ENCODE assay signal across 15 cellular contexts in the genomic region with DNA sequence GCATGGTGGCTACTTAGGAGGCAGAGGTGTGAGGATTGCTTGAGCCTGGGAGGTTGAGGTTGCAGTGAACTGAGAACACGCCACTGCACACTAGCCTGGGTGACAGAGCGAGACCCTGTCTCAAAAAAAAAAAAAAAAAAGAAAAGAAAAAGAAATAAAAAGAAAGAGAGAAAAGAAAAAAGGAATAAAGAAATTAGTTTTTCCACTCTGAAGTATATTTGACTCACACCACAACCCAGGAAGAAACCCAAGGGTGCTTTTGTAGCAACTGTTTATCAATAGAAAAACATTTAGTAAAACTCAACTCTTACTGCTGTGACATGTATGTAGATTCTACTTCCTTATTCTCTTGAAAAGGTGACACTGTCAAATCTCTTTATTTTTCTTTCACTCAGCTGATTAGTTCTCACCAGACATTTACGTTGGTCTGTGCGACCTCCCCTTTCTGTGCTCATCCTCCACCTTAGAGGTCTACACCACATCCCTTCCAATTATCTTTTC. TPM values are rescaled to one million over a fixed set of nuclear protein-coding genes. Genes with fewer than 3 reads are reported as not detected.
DNase-seq lines count a peak whose midpoint lies in the region; ATAC-seq, FAIRE-seq and TF ChIP-seq lines count a peak whose summit lies in the region.
"Had no signal": no experiment of that assay in that cellular context is flagged by ENCODE, and none has a peak within 500 bp of the region (broad histone marks: within the 10 kb centered on the region; RNA-seq: fewer than 3 reads in every experiment).

No MANE protein-coding gene starts in this region.

- 80% methylated on average over 1 of the region's 4 CpGs; no CpG with 5 or more reads in 1 of the 2 experiments for WGBS in IMR-90 (ENCODE audit: extremely low coverage in 2 of 2, insufficient read length in 1 of 2), 2 experiments

- H3F3A ChIP-seq in GM23338 (replicated peaks; ENCODE audit: low read depth): no peaks in the 10 kb centered on the region

- intact Hi-C loops in IMR-90 (cut with micrococcal nuclease): loop anchor here (5.0 kb wide), 2 partner anchors 87 to 137 kb away; no protein-coding TSS in a partner anchor

- no peaks in the 10 kb centered on the region for H3K36me3 Mint-ChIP-seq in effector memory CD8-positive, alpha-beta T cell (ENCODE audit: insufficient read depth)
- no peaks in the 10 kb centered on the region for H3K36me3 Mint-ChIP-seq in GM23338 (ENCODE audit: low read depth)
- H3K36me3 Mint-ChIP-seq in activated CD4-positive, alpha-beta T cell treated with anti-CD3 and anti-CD28 coated beads, Interleukin-2, amount 10 ng/mL, durations not matched to agents 7 days and 5 days (ENCODE audit: low read depth): peaks cover 3% of the 10 kb centered on the region

- H2AK9ac ChIP-seq in IMR-90 (replicated peaks; ENCODE audit: low read depth, low read length, poor library complexity): no peak overlapping the region

- no peak overlapping the region for H3K4me3 Mint-ChIP-seq in effector memory CD8-positive, alpha-beta T cell
- H3K4me3 Mint-ChIP-seq in GM23338: no peak overlapping the region
- no peak overlapping the region for H3K4me3 Mint-ChIP-seq in activated CD4-positive, alpha-beta T cell treated with anti-CD3 and anti-CD28 coated beads, Interleukin-2, amount 10 ng/mL, durations not matched to agents 7 days and 5 days
- H3K4me3 Mint-ChIP-seq: activated CD8-positive, alpha-beta memory T cell treated with anti-CD3 and anti-CD28 coated beads, Interleukin-2, amount 10 ng/mL, durations not matched to agents 7 days and 5 days; CD4-positive, CD25-positive, alpha-beta regulatory T cell had no signal

- no TSS peak for BruUV-seq in IMR-90 (replicated peaks; lab: Mats Ljungman, UMichigan)

- no peak overlapping the region for H3K9ac ChIP-seq in IMR-90 (ENCODE audit: low read depth, low read length)

- peak overlapping the region; percentile 89 for H4K91ac ChIP-seq in IMR-90 (ENCODE audit: insufficient read depth, low read depth, low read length)

- H3K9me3 ChIP-seq in IMR-90 (ENCODE audit: control insufficient read depth, insufficient read depth, low read length): no peaks in the 10 kb centered on the region
- H3K9me3 ChIP-seq: adrenal gland, pancreas, Peyer's patch had no signal

- peaks cover 0 to 3% of the 10 kb centered on the region in 2 experiments; a peak in 1 of 4 replicates for H3K79me1 ChIP-seq in IMR-90 (ENCODE audit: low read depth in 1 of 2, low read length in 2 of 2)

- H3K4me1 Mint-ChIP-seq in effector memory CD8-positive, alpha-beta T cell (ENCODE audit: low read depth in 2 of 2): peaks cover 0 to 1% of the 10 kb centered on the region in 2 donors
- H3K4me1 Mint-ChIP-seq in GM23338: peaks cover 8% of the 10 kb centered on the region; the same call in 2 of the 3 replicates
- H3K4me1 Mint-ChIP-seq in activated CD4-positive, alpha-beta T cell treated with anti-CD3 and anti-CD28 coated beads, Interleukin-2, amount 10 ng/mL, durations not matched to agents 7 days and 5 days: peaks cover 29% of the 10 kb centered on the region

- H2AFZ ChIP-seq in IMR-90 (replicated peaks; ENCODE audit: low read length, poor library complexity) (no peak overlapping the region), GM23338 (no peak overlapping the region)

- peak overlapping the region; percentile 89 for H4K5ac ChIP-seq in IMR-90 (ENCODE audit: low read depth, low read length)

- H3K27me3 ChIP-seq in IMR-90 (ENCODE audit: control insufficient read depth, insufficient read depth, low read length) (no peaks in the 10 kb centered on the region), GM23338 (ENCODE audit: insufficient read depth) (no peaks in the 10 kb centered on the region)
- H3K27me3 ChIP-seq: adrenal gland, pancreas, Peyer's patch had no signal

- CTCF ChIA-PET in IMR-90 (lab: Yijun Ruan, JAX): no interaction called here
- CTCF ChIA-PET in activated CD4-positive, alpha-beta T cell treated with anti-CD3 and anti-CD28 coated beads, Interleukin-2, amount 10 ng/mL, durations not matched to agents 7 days and 5 days (lab: Charles Lee): no interaction called here

- ATAC-seq in GM21381 (IDR thresholded peaks at IDR 0.05; ENCODE audit: unreplicated experiment): peak; percentile 28
- no peak for ATAC-seq in IMR-90 (ENCODE audit: low read depth)
- ATAC-seq in effector memory CD8-positive, alpha-beta T cell (replicated peaks): peak; percentile 43
- ATAC-seq in GM23338: no peak
- ATAC-seq: activated CD8-positive, alpha-beta memory T cell treated with anti-CD3 and anti-CD28 coated beads, Interleukin-2, amount 10 ng/mL, durations not matched to agents 7 days and 5 days; pancreas had no signal

- TF ChIP-seq CTCF in IMR-90 (conservative IDR thresholded peaks at IDR 0.05; ENCODE audit: low read depth, low read length) (no peak), GM23338 (conservative IDR thresholded peaks at IDR 0.05; ENCODE audit: low read depth in 2 of 2) (no peak)

- TF ChIP-seq RAD21 in IMR-90 (IDR thresholded peaks at IDR 0.05; ENCODE audit: low read length): no peak

- H3K18ac ChIP-seq in IMR-90 (ENCODE audit: low read depth, low read length): peak overlapping the region; percentile 93

- H3K27ac Mint-ChIP-seq in effector memory CD8-positive, alpha-beta T cell: no peak overlapping the region
- no peak overlapping the region for H3K27ac Mint-ChIP-seq in GM23338
- H3K27ac Mint-ChIP-seq in activated CD4-positive, alpha-beta T cell treated with anti-CD3 and anti-CD28 coated beads, Interleukin-2, amount 10 ng/mL, durations not matched to agents 7 days and 5 days: no peak overlapping the region
- H3K27ac Mint-ChIP-seq: activated CD8-positive, alpha-beta memory T cell treated with anti-CD3 and anti-CD28 coated beads, Interleukin-2, amount 10 ng/mL, durations not matched to agents 7 days and 5 days; CD4-positive, CD25-positive, alpha-beta regulatory T cell had no signal

- no peak overlapping the region for H3K4me2 ChIP-seq in IMR-90 (ENCODE audit: low read depth, low read length)
- no peak overlapping the region for H3K4me2 ChIP-seq in GM23338

- no peak overlapping the region for H3K23ac ChIP-seq in IMR-90 (ENCODE audit: low read depth, low read length)

- no peaks in the 10 kb centered on the region for H3K9me2 ChIP-seq in GM23338 (ENCODE audit: insufficient read depth)

- H3K36me3 ChIP-seq in IMR-90 (ENCODE audit: control insufficient read depth, insufficient read depth, low read length) (no peaks in the 10 kb centered on the region), GM23338 (ENCODE audit: insufficient read depth) (no peaks in the 10 kb centered on the region)
- H3K36me3 ChIP-seq: adrenal gland, pancreas, Peyer's patch had no signal

- H2BK15ac ChIP-seq in IMR-90 (ENCODE audit: low read depth, low read length): peak overlapping the region; percentile 96; the same call in 2 of the 3 replicates

- POLR2A ChIA-PET in IMR-90 (lab: Charles Lee; ENCODE audit: unreplicated experiment): no interaction called here
- POLR2A ChIA-PET in activated CD4-positive, alpha-beta T cell treated with anti-CD3 and anti-CD28 coated beads, Interleukin-2, amount 10 ng/mL, durations not matched to agents 7 days and 5 days (lab: Charles Lee): no interaction called here

- peak overlapping the region; percentile 86 for H3K4ac ChIP-seq in IMR-90 (ENCODE audit: low read depth, low read length)

- peak overlapping the region; percentile 93 for H2AK5ac ChIP-seq in IMR-90 (ENCODE audit: low read depth, low read length)

- no peaks in the 10 kb centered on the region for H4K20me1 ChIP-seq in IMR-90 (ENCODE audit: insufficient read depth, low read length)
- H4K20me1 ChIP-seq in GM23338 (replicated peaks; ENCODE audit: insufficient read depth): no peaks in the 10 kb centered on the region

- H3K9me3 Mint-ChIP-seq in effector memory CD8-positive, alpha-beta T cell: no peaks in the 10 kb centered on the region
- no peaks in the 10 kb centered on the region for H3K9me3 Mint-ChIP-seq in GM23338
- H3K9me3 Mint-ChIP-seq in activated CD4-positive, alpha-beta T cell treated with anti-CD3 and anti-CD28 coated beads, Interleukin-2, amount 10 ng/mL, durations not matched to agents 7 days and 5 days: peaks cover 2% of the 10 kb centered on the region
- H3K9me3 Mint-ChIP-seq: CD4-positive, CD25-positive, alpha-beta regulatory T cell had no signal

- H3K27ac ChIP-seq in IMR-90 (ENCODE audit: insufficient read depth, low read length): peak overlapping the region; percentile 69
- H3K27ac ChIP-seq in GM23338 (ENCODE audit: low read depth): no peak overlapping the region
- H3K27ac ChIP-seq: pancreas had no signal

- peaks cover 11% of the 10 kb centered on the region for H3K9me1 ChIP-seq in IMR-90 (ENCODE audit: insufficient read depth, low read length)

- 0 out of 2 replicates have a peak overlapping the region, but pooled peaks have one; percentile 61 for H3K14ac ChIP-seq in IMR-90 (replicated peaks; ENCODE audit: low read depth, low read length)

- H3K4me3 ChIP-seq in IMR-90 (ENCODE audit: insufficient read depth, low read depth, low read length) (no peak overlapping the region), GM23338 (no peak overlapping the region)
- H3K4me3 ChIP-seq: adrenal gland, pancreas, Peyer's patch had no signal

- no peak for TF ChIP-seq POLR2A in GM12892 (IDR thresholded peaks at IDR 0.05; ENCODE audit: low read depth, low read length)
- TF ChIP-seq POLR2A in IMR-90 (IDR thresholded peaks at IDR 0.05; ENCODE audit: low read depth, low read length): no peak

- no peaks in the 10 kb centered on the region for H3K79me2 ChIP-seq in GM23338 (replicated peaks; ENCODE audit: insufficient read depth)

- FAIRE-seq in GM12892 (lab: Jason Lieb, UNC): peak; percentile 86
- FAIRE-seq: pancreas had no signal

- H2BK5ac ChIP-seq in IMR-90 (ENCODE audit: low read depth, low read length, poor library complexity, severe bottlenecking): peak overlapping the region; percentile 89

- peak overlapping the region; percentile 45 for H2BK20ac ChIP-seq in IMR-90 (ENCODE audit: low read depth, low read length)

- peak overlapping the region; percentile 82 to 83 for H4K8ac ChIP-seq in IMR-90 (ENCODE audit: low read depth in 2 of 2, low read length in 2 of 2)

- H3K56ac ChIP-seq in IMR-90 (ENCODE audit: extremely low read depth, insufficient read depth, low read length): no peak overlapping the region

- dilution Hi-C loops in IMR-90 (cut with HindIII; ENCODE audit: low sequenced_read_pairs, unreplicated experiment): no loop called here

- peaks cover 21% of the 10 kb centered on the region for H3K4me1 ChIP-seq in IMR-90 (ENCODE audit: control insufficient read depth, insufficient read depth, low read length)
- H3K4me1 ChIP-seq in GM23338 (ENCODE audit: insufficient read depth): peaks cover 5% of the 10 kb centered on the region

- H2BK120ac ChIP-seq in IMR-90 (ENCODE audit: low read depth, low read length): peak overlapping the region; percentile 90

- no peaks in the 10 kb centered on the region for H3K27me3 Mint-ChIP-seq in effector memory CD8-positive, alpha-beta T cell
- no peaks in the 10 kb centered on the region for H3K27me3 Mint-ChIP-seq in GM23338 (ENCODE audit: insufficient read depth, low read depth, poor library complexity)
- no peaks in the 10 kb centered on the region for H3K27me3 Mint-ChIP-seq in activated CD4-positive, alpha-beta T cell treated with anti-CD3 and anti-CD28 coated beads, Interleukin-2, amount 10 ng/mL, durations not matched to agents 7 days and 5 days
- H3K27me3 Mint-ChIP-seq: activated CD8-positive, alpha-beta memory T cell treated with anti-CD3 and anti-CD28 coated beads, Interleukin-2, amount 10 ng/mL, durations not matched to agents 7 days and 5 days; CD4-positive, CD25-positive, alpha-beta regulatory T cell had no signal

- in situ Hi-C loops in IMR-90 (cut with MboI; ENCODE audit: low sequenced_read_pairs): no loop called here

- DNase-seq in GM12892 (ENCODE audit: insufficient read length): no peak
- DNase-seq in IMR-90: no peak
- DNase-seq in effector memory CD8-positive, alpha-beta T cell: no peak
- no peak for DNase-seq in amygdala (lab: John Stamatoyannopoulos, UW)
- no peak for DNase-seq in GM23338 (ENCODE audit: low spot score)
- DNase-seq in activated CD4-positive, alpha-beta T cell treated with anti-CD3 and anti-CD28 coated beads, Interleukin-2, amount 10 ng/mL, durations not matched to agents 7 days and 5 days: no peak
- no peak for DNase-seq in nucleus accumbens (lab: John Stamatoyannopoulos, UW)
- DNase-seq: activated CD8-positive, alpha-beta memory T cell treated with anti-CD3 and anti-CD28 coated beads, Interleukin-2, amount 10 ng/mL, durations not matched to agents 7 days and 5 days; adrenal gland; GF-D8; pancreas; stimulated activated naive CD4-positive, alpha-beta T cell treated with Interleukin-2 at 50 U/mL for 16 hours had no signal

RNA-seq across cellular contexts. Expression of gene GPCPD1, which starts 39.4 kb away (rescaled TPM):
- 35.6 TPM for polyA plus RNA-seq in GM12892 (2012; ENCODE audit: missing spikeins)
- total RNA-seq in IMR-90 (2012; rRNA removed): 10.8 and 15.6 TPM in 2 replicates
- polyA plus RNA-seq in IMR-90 (2012; rRNA removed): 7.3 and 9.5 TPM in 2 replicates
- polyA plus RNA-seq in IMR-90 (2012; cell fraction: cytosol; rRNA removed): 1.3 and 1.7 TPM in 2 replicates
- polyA plus RNA-seq in IMR-90 (2012; cell fraction: nucleus; rRNA removed; ENCODE audit: low replicate concordance): 4.9 and 39.2 TPM in 2 replicates
- total RNA-seq in GM23338 (2014; rRNA removed; shearing (Covaris generic)): 5.7 and 7.3 TPM in 2 replicates
- polyA plus RNA-seq in GM23338 (2016; fragmentation: Nextera tagmentation; extraction: Ambion mirVana): 2.9 and 4.1 TPM in 2 replicates
- total RNA-seq in activated CD4-positive, alpha-beta T cell treated with anti-CD3 and anti-CD28 coated beads, Interleukin-2, amount 10 ng/mL, durations not matched to agents 7 days and 5 days: 10 to 100 TPM; 26.1 to 33.0 TPM

Comparison
In these comparisons a context has a peak if more than half of its experiments do, and no peak if none do; other contexts are left out.
1. ATAC-seq: peak in GM21381 (single experiment) and effector memory CD8-positive, alpha-beta T cell (single experiment); none in IMR-90 (single experiment) and GM23338 (single experiment).